In the genomic region with DNA sequence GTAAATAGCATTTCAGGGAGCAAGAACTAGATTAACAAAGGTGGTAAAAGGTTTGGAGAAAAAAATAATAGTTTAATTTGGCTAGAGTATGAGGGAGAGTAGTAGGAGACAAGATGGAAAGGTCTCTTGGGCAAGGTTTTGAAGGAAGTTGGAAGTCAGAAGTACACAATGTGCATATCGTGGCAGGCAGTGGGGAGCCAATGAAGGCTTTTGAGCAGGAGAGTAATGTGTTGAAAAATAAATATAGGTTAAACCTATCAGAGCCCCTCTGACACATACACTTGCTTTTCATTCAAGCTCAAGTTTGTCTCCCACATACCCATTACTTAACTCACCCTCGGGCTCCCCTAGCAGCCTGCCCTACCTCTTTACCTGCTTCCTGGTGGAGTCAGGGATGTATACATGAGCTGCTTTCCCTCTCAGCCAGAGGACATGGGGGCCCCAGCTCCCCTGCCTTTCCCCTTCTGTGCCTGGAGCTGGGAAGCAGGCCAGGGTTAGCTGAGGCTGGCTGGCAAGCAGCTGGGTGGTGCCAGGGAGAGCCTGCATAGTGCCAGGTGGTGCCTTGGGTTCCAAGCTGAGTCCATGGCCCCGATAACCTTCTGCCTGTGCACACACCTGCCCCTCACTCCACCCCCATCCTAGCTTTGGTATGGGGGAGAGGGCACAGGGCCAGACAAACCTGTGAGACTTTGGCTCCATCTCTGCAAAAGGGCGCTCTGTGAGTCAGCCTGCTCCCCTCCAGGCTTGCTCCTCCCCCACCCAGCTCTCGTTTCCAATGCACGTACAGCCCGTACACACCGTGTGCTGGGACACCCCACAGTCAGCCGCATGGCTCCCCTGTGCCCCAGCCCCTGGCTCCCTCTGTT, we compare ENCODE assay signal across 10 cellular contexts. TPM values are rescaled to one million over a fixed set of nuclear protein-coding genes. Genes with fewer than 3 reads are reported as not detected.
DNase-seq lines count a peak whose midpoint lies in the region; ATAC-seq and TF ChIP-seq lines count a peak whose summit lies in the region.
"Had no signal": no experiment of that assay in that cellular context is flagged by ENCODE, and none has a peak within 500 bp of the region (broad histone marks: within the 10 kb centered on the region; RNA-seq: fewer than 3 reads in every experiment).

A gene (plus strand): TSS at position 797 of the 866 bp plus-strand sequence. CDS start 32 bp downstream, at position 829.

- DNase-seq in Karpas-422 = no peak
- DNase-seq in body of pancreas = peak; percentile 60 to 93 (median 86)
- no peak for DNase-seq in SIG-M5 (lab: John Stamatoyannopoulos, UW)
- no peak for DNase-seq in activated CD4-positive, alpha-beta T cell treated with anti-CD3 and anti-CD28 coated beads, Interleukin-2, amount 10 ng/mL, durations not matched to agents 7 days and 5 days

- intact Hi-C loops in body of pancreas (cut with DNase I) = no loop called here

- peak within 1 kb of the TSS; percentile 63 for H3K9ac ChIP-seq in Karpas-422 (ENCODE audit: low read length)
- H3K9ac ChIP-seq in mucosa of stomach (ENCODE audit: low read length) = peak within 1 kb of the TSS; percentile 71

- peaks cover 21% of the 10 kb centered on the region for H3K4me1 ChIP-seq in ACC112 (ENCODE audit: control insufficient read depth, insufficient read depth, low read length, unreplicated experiment)
- H3K4me1 ChIP-seq in Karpas-422 (ENCODE audit: low read length) = peaks cover 12% of the 10 kb centered on the region
- H3K4me1 ChIP-seq in body of pancreas = peaks cover 56% of the 10 kb centered on the region
- peaks cover 58% of the 10 kb centered on the region for H3K4me1 ChIP-seq in mucosa of stomach (ENCODE audit: control insufficient read depth, insufficient read depth, low read length)

- H3K4me3 ChIP-seq in ACC112 (ENCODE audit: low read depth, low read length) (peak within 1 kb of the TSS; percentile 19), Karpas-422 (ENCODE audit: low read length) (peak within 1 kb of the TSS; percentile 62; the same call in 1 of the 2 replicates), body of pancreas (no peak within 1 kb of the TSS), mucosa of stomach (ENCODE audit: low read length) (peak within 1 kb of the TSS; percentile 33)

- H3K79me2 ChIP-seq in ACC112 (ENCODE audit: control insufficient read depth, insufficient read depth, low read length, unreplicated experiment) (no peaks in the 10 kb centered on the region), Karpas-422 (ENCODE audit: low read length) (no peaks in the 10 kb centered on the region)

- POLR2A ChIA-PET in activated CD4-positive, alpha-beta T cell treated with anti-CD3 and anti-CD28 coated beads, Interleukin-2, amount 10 ng/mL, durations not matched to agents 7 days and 5 days (lab: Charles Lee) = no interaction called here

- ATAC-seq in body of pancreas (peak; percentile 54), GM18907 (IDR thresholded peaks at IDR 0.05; ENCODE audit: unreplicated experiment) (no peak), GM19324 (IDR thresholded peaks at IDR 0.05; ENCODE audit: low FRiP score, unreplicated experiment) (no peak)

- no peaks in the 10 kb centered on the region for H3K9me3 Mint-ChIP-seq in activated CD4-positive, alpha-beta T cell treated with anti-CD3 and anti-CD28 coated beads, Interleukin-2, amount 10 ng/mL, durations not matched to agents 7 days and 5 days

- H2AFZ ChIP-seq in ACC112 (ENCODE audit: low read length, unreplicated experiment) = no peak within 1 kb of the TSS
- peak within 1 kb of the TSS; percentile 22; the same call in 1 of the 2 replicates for H2AFZ ChIP-seq in Karpas-422 (ENCODE audit: low read length)

- H3K36me3 Mint-ChIP-seq in activated CD4-positive, alpha-beta T cell treated with anti-CD3 and anti-CD28 coated beads, Interleukin-2, amount 10 ng/mL, durations not matched to agents 7 days and 5 days (ENCODE audit: low read depth) = peaks cover 4% of the 10 kb centered on the region

- H3K4me2 ChIP-seq in Karpas-422 (ENCODE audit: low read depth, low read length, poor library complexity, severe bottlenecking) = peak within 1 kb of the TSS; percentile 60

- H3K27ac Mint-ChIP-seq in activated CD4-positive, alpha-beta T cell treated with anti-CD3 and anti-CD28 coated beads, Interleukin-2, amount 10 ng/mL, durations not matched to agents 7 days and 5 days = no peak within 1 kb of the TSS

- TF ChIP-seq CTCF in body of pancreas (IDR thresholded peaks at IDR 0.05) = no peak

- peak in 1 of 3 donors; percentile 45 for TF ChIP-seq POLR2A in body of pancreas (IDR thresholded peaks at IDR 0.05)

- no peaks in the 10 kb centered on the region for H4K20me1 ChIP-seq in Karpas-422 (ENCODE audit: insufficient read depth, low read depth, low read length)

- H3K27ac ChIP-seq in ACC112 (ENCODE audit: low read depth, low read length) (no peak within 1 kb of the TSS), Karpas-422 (ENCODE audit: low read length) (no peak within 1 kb of the TSS), body of pancreas (peak within 1 kb of the TSS; percentile 50 to 66 (median 61))
- H3K27ac ChIP-seq: C4-2B, HL-60 had no signal

- CTCF ChIA-PET in activated CD4-positive, alpha-beta T cell treated with anti-CD3 and anti-CD28 coated beads, Interleukin-2, amount 10 ng/mL, durations not matched to agents 7 days and 5 days (lab: Charles Lee) = interaction anchor here (0.7 to 1.6 kb wide), 4 partner anchors 8 to 54 kb away, joined by 3 to 5 read pairs (median 3); a partner anchor contains a TSS

- WGBS in body of pancreas, 2 donors = 10 to 28% methylated on average over 8 to 9 of the region's 9 CpGs

- H3K27me3 ChIP-seq in ACC112 (ENCODE audit: insufficient read depth, low read length) (no peaks in the 10 kb centered on the region), Karpas-422 (ENCODE audit: low read length) (no peaks in the 10 kb centered on the region), body of pancreas (no peaks in the 10 kb centered on the region), mucosa of stomach (ENCODE audit: control insufficient read depth, insufficient read depth, low read length) (no peaks in the 10 kb centered on the region)

- peaks cover 14% of the 10 kb centered on the region for H3K4me1 Mint-ChIP-seq in activated CD4-positive, alpha-beta T cell treated with anti-CD3 and anti-CD28 coated beads, Interleukin-2, amount 10 ng/mL, durations not matched to agents 7 days and 5 days

- H3K9me3 ChIP-seq in Karpas-422 (ENCODE audit: low read length) (no peaks in the 10 kb centered on the region), body of pancreas (no peaks in the 10 kb centered on the region), mucosa of stomach (ENCODE audit: control insufficient read depth, low read length) (no peaks in the 10 kb centered on the region)

- H3K36me3 ChIP-seq in ACC112 (ENCODE audit: insufficient read depth, low read length) (no peaks in the 10 kb centered on the region), Karpas-422 (ENCODE audit: insufficient read depth, low read length) (no peaks in the 10 kb centered on the region), body of pancreas (replicated peaks in 1 of 2; ENCODE audit: insufficient read depth in 1 of 2, low read depth in 2 of 2) (no peaks in the 10 kb centered on the region), mucosa of stomach (ENCODE audit: control insufficient read depth, insufficient read depth, low read length) (no peaks in the 10 kb centered on the region)

- H3K4me3 Mint-ChIP-seq in activated CD4-positive, alpha-beta T cell treated with anti-CD3 and anti-CD28 coated beads, Interleukin-2, amount 10 ng/mL, durations not matched to agents 7 days and 5 days = no peak within 1 kb of the TSS

- no peaks in the 10 kb centered on the region for H3K9me2 ChIP-seq in Karpas-422 (replicated peaks; ENCODE audit: insufficient read depth, low read length)

- peaks cover 28% of the 10 kb centered on the region for H3K27me3 Mint-ChIP-seq in activated CD4-positive, alpha-beta T cell treated with anti-CD3 and anti-CD28 coated beads, Interleukin-2, amount 10 ng/mL, durations not matched to agents 7 days and 5 days

RNA-seq across cellular contexts. Expression of the gene that starts here (rescaled TPM):
- total RNA-seq in Karpas-422 (2014; rRNA removed; shearing (Covaris generic); ENCODE audit: low replicate concordance) = 26.8 and 35.2 TPM in 2 replicates
- 10 to 100 TPM in 1 of 2 donors, 1 to 10 TPM in 1; 2.6 to 21.8 TPM for total RNA-seq in body of pancreas
- under 1 TPM in 1 of 2 experiments, not detected in 1; 0.40 TPM for total RNA-seq in activated CD4-positive, alpha-beta T cell treated with anti-CD3 and anti-CD28 coated beads, Interleukin-2, amount 10 ng/mL, durations not matched to agents 7 days and 5 days

Comparison
In these comparisons a context has a peak if more than half of its experiments do, and no peak if none do; other contexts are left out.
1. H3K27ac ChIP-seq: peak in body of pancreas (4 of 4); none in ACC112 (single experiment) and Karpas-422 (single experiment).
2. H3K4me3 ChIP-seq: peak in ACC112 (single experiment), Karpas-422 (single experiment) and mucosa of stomach (single experiment); none in body of pancreas (0 of 2).
3. DNase-seq: peak in body of pancreas (4 of 4); none in Karpas-422 (single experiment), SIG-M5 (single experiment) and activated CD4-positive, alpha-beta T cell treated with anti-CD3 and anti-CD28 coated beads, Interleukin-2, amount 10 ng/mL, durations not matched to agents 7 days and 5 days (single experiment).